10 cellular contexts compared by ENCODE assay signal in genomic region chr7:84042110-84042539, GRCh38.
DNase-seq lines count a peak whose midpoint lies in the region; TF ChIP-seq lines count a peak whose summit lies in the region.
"Had no signal": no experiment of that assay in that cellular context is flagged by ENCODE, and none has a peak within 500 bp of the region (broad histone marks: within the 10 kb centered on the region; RNA-seq: fewer than 3 reads in every experiment).

No MANE protein-coding gene starts in this region.

- TF ChIP-seq CTCF in fibroblast of villous mesenchyme (IDR thresholded peaks at IDR 0.05; ENCODE audit: insufficient read depth, low read depth, low read length): no peak
- TF ChIP-seq CTCF in smooth muscle cell (IDR thresholded peaks at IDR 0.05; ENCODE audit: borderline replicate concordance, insufficient read depth, poor library complexity, severe bottlenecking): no peak

- H4K20me1 ChIP-seq in smooth muscle cell (ENCODE audit: low read depth): no peaks in the 10 kb centered on the region

- peaks cover 32% of the 10 kb centered on the region for H3K4me1 ChIP-seq in smooth muscle cell (ENCODE audit: low read depth)
- H3K4me1 ChIP-seq: adrenal gland had no signal

- no peaks in the 10 kb centered on the region for H3K4me1 Mint-ChIP-seq in activated naive CD8-positive, alpha-beta T cell treated with anti-CD3 and anti-CD28 coated beads for 36 hours

- H2AFZ ChIP-seq in smooth muscle cell (ENCODE audit: low read depth): no peak overlapping the region

- DNase-seq in HCEC 1CT (peak; percentile 93), SW 1271 (lab: John Stamatoyannopoulos, UW) (peak; percentile 74 to 94), fibroblast of villous mesenchyme (ENCODE audit: low read depth) (peak; percentile 80), smooth muscle cell (lab: John Stamatoyannopoulos, UW; ENCODE audit: unreplicated experiment) (no peak), iPS-NIHi11 (ENCODE audit: low spot score) (no peak)
- no peak for DNase-seq in activated naive CD4-positive, alpha-beta T cell treated with anti-CD3 and anti-CD28 coated beads, Interleukin-2, amount 50 U/mL, for 16 hours
- DNase-seq in activated naive CD8-positive, alpha-beta T cell treated with anti-CD3 and anti-CD28 coated beads for 36 hours: no peak
- DNase-seq: adrenal gland, SHP77 had no signal

- H3K9me3 Mint-ChIP-seq in activated naive CD8-positive, alpha-beta T cell treated with anti-CD3 and anti-CD28 coated beads for 36 hours: no peaks in the 10 kb centered on the region
- H3K9me3 Mint-ChIP-seq: neural crest cell had no signal

- peaks cover 3% of the 10 kb centered on the region for H3F3A ChIP-seq in smooth muscle cell (ENCODE audit: low read depth)

- no peaks in the 10 kb centered on the region for H3K9me3 ChIP-seq in smooth muscle cell (replicated peaks; ENCODE audit: low read depth)
- H3K9me3 ChIP-seq: adrenal gland had no signal

- peak overlapping the region; percentile 1 for H3K4me2 ChIP-seq in smooth muscle cell

- no peak overlapping the region for H3K9ac ChIP-seq in smooth muscle cell (ENCODE audit: low read depth)

- H3K4me3 Mint-ChIP-seq in activated naive CD8-positive, alpha-beta T cell treated with anti-CD3 and anti-CD28 coated beads for 36 hours: no peak overlapping the region
- H3K4me3 Mint-ChIP-seq: neural crest cell had no signal

- 36% methylated on average over 7 of the region's 7 CpGs for WGBS in smooth muscle cell (ENCODE audit: low lambda C conversion rate)

- H3K27ac Mint-ChIP-seq in activated naive CD8-positive, alpha-beta T cell treated with anti-CD3 and anti-CD28 coated beads for 36 hours: no peak overlapping the region

- no peak overlapping the region for H3K4me3 ChIP-seq in fibroblast of villous mesenchyme (ENCODE audit: low read depth, low read length)
- H3K4me3 ChIP-seq in smooth muscle cell: no peak overlapping the region
- H3K4me3 ChIP-seq: adrenal gland had no signal

- no peaks in the 10 kb centered on the region for H3K36me3 ChIP-seq in smooth muscle cell (ENCODE audit: low read depth)
- H3K36me3 ChIP-seq: adrenal gland had no signal

- no peaks in the 10 kb centered on the region for H3K36me3 Mint-ChIP-seq in activated naive CD8-positive, alpha-beta T cell treated with anti-CD3 and anti-CD28 coated beads for 36 hours

- no peaks in the 10 kb centered on the region for H3K27me3 Mint-ChIP-seq in activated naive CD8-positive, alpha-beta T cell treated with anti-CD3 and anti-CD28 coated beads for 36 hours

- peak overlapping the region; percentile 41 for H3K27ac ChIP-seq in smooth muscle cell (ENCODE audit: low read depth)
- H3K27ac ChIP-seq: adrenal gland had no signal

- H3K79me2 ChIP-seq in smooth muscle cell (ENCODE audit: low read depth): no peaks in the 10 kb centered on the region

- no peaks in the 10 kb centered on the region for H3K27me3 ChIP-seq in smooth muscle cell (ENCODE audit: low read depth)
- H3K27me3 ChIP-seq: adrenal gland had no signal

Comparison
In these comparisons a context has a peak if more than half of its experiments do, and no peak if none do; other contexts are left out.
1. DNase-seq: peak in HCEC 1CT (single experiment), SW 1271 (2 of 2) and fibroblast of villous mesenchyme (single experiment); none in smooth muscle cell (single experiment), activated naive CD4-positive, alpha-beta T cell treated with anti-CD3 and anti-CD28 coated beads, Interleukin-2, amount 50 U/mL, for 16 hours (single experiment), iPS-NIHi11 (single experiment) and activated naive CD8-positive, alpha-beta T cell treated with anti-CD3 and anti-CD28 coated beads for 36 hours (single experiment).